In the genomic region with DNA sequence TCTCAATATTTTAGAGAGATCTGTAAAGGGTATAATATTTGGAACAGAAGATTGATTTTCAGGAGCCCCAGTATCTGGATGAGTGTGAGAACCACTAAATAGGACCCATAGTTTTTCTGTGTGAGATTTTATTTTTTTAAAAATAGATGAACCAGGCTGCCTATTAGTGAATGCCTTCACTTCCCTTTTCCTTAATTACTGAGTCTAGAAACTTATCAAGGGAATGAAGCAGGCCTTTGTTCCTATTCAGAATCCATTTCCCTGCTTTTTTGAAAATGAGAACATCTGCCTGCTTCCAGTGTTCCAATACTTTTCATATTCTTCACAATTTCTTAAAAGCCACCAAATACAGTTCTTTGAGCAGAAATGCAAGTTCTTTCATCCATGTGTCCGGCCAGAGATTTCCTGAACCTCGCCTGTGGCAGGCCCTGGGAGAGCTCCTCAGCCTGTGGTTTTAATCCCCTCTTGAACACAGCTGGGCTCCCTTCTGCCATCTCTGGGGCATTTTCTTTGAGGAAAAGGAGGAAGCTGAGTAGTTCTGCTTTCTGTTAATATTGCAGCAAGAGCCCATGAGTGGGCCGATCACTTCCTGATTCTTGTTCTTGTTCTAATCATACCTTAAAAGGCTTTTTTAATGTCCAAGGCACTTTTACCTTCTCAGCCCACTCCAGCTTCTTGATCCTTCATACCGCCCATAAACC, we compare ENCODE assay signal across 9 cellular contexts. TPM values are rescaled to one million over a fixed set of nuclear protein-coding genes. Genes with fewer than 3 reads are reported as not detected.
DNase-seq lines count a peak whose midpoint lies in the region; ATAC-seq and TF ChIP-seq lines count a peak whose summit lies in the region.
"Had no signal": no experiment of that assay in that cellular context is flagged by ENCODE, and none has a peak within 500 bp of the region (broad histone marks: within the 10 kb centered on the region; RNA-seq: fewer than 3 reads in every experiment).

No MANE protein-coding gene starts in this region.

- ATAC-seq in Right ventricle myocardium inferior (no peak), lung (ENCODE audit: insufficient read depth, low FRiP score) (no peak)

- TF ChIP-seq POLR2A in vagina (IDR thresholded peaks at IDR 0.05): no peak

- H3K27ac ChIP-seq in lung (ENCODE audit: low read depth in 1 of 2, low read length in 1 of 2) (peak overlapping the region; percentile 60 to 63), vagina (peak overlapping the region; percentile 4)
- H3K27ac ChIP-seq: SK-N-MC had no signal

- peaks cover 20% of the 10 kb centered on the region for H3K4me1 ChIP-seq in adipocyte (ENCODE audit: control insufficient read depth, insufficient read depth, low read length)
- H3K4me1 ChIP-seq in lung (ENCODE audit: control insufficient read depth in 2 of 2, insufficient read depth in 2 of 2, low read length in 2 of 2): peaks cover 24 to 26% of the 10 kb centered on the region in 2 donors
- H3K4me1 ChIP-seq in vagina: peaks cover 23% of the 10 kb centered on the region

- H3K36me3 ChIP-seq in adipocyte (ENCODE audit: control insufficient read depth, insufficient read depth, low read length, severe bottlenecking) (no peaks in the 10 kb centered on the region), lung (ENCODE audit: control insufficient read depth in 2 of 2, insufficient read depth in 2 of 2, low read length in 2 of 2) (peaks cover 0 to 4% of the 10 kb centered on the region in 2 donors), vagina (no peaks in the 10 kb centered on the region)

- no peaks in the 10 kb centered on the region for H3K27me3 ChIP-seq in adipocyte (replicated peaks; ENCODE audit: control insufficient read depth, insufficient read depth, low read length)
- no peaks in the 10 kb centered on the region for H3K27me3 ChIP-seq in lung (ENCODE audit: control insufficient read depth, insufficient read depth)
- H3K27me3 ChIP-seq in vagina: no peaks in the 10 kb centered on the region

- H3K9ac ChIP-seq in adipocyte (ENCODE audit: low read length): peak overlapping the region; percentile 59

- TF ChIP-seq CTCF in lung (IDR thresholded peaks at IDR 0.05; ENCODE audit: control extremely low read depth, extremely low read depth) (no peak), vagina (IDR thresholded peaks at IDR 0.05) (no peak)

- intact Hi-C loops in cardiac septum (cut with DNase I): loop anchor here (2.0 kb wide), 1 partner anchor 47 kb away; no protein-coding TSS in a partner anchor
- intact Hi-C loops in Right ventricle myocardium inferior (cut with DNase I): loop anchor here (2.0 kb wide), 1 partner anchor 47 kb away; no protein-coding TSS in a partner anchor
- intact Hi-C loops in vagina (cut with DNase I): no loop called here

- H3K9me3 ChIP-seq in adipocyte (ENCODE audit: control insufficient read depth, low read length): no peaks in the 10 kb centered on the region
- H3K9me3 ChIP-seq in lung (ENCODE audit: control insufficient read depth in 2 of 2, insufficient read depth in 1 of 2, low read length in 1 of 2): no peaks in the 10 kb centered on the region
- H3K9me3 ChIP-seq in vagina: no peaks in the 10 kb centered on the region

- 15 to 32% methylated on average over 4 of the region's 4 CpGs for WGBS in lung, 2 donors

- H3K4me3 ChIP-seq in adipocyte (ENCODE audit: low read length): no peak overlapping the region
- H3K4me3 ChIP-seq in lung: no peak overlapping the region
- no peak overlapping the region for H3K4me3 ChIP-seq in vagina
- H3K4me3 ChIP-seq: SK-N-MC had no signal

- DNase-seq in cardiac septum (ENCODE audit: low spot score) (peak; percentile 77), Right ventricle myocardium inferior (ENCODE audit: missing footprints) (no peak), adipocyte (ENCODE audit: low read depth) (peak; percentile 67), lung (ENCODE audit: low spot score) (peak; percentile 60), vagina (ENCODE audit: extremely low spot score in 2 of 2) (peak in 1 of 2 donors; percentile 65), HT-29 (ENCODE audit: low spot score) (no peak), COLO668 (lab: John Stamatoyannopoulos, UW; ENCODE audit: unreplicated experiment) (no peak), NCI-H510A treated with DMSO at 0.1 percent for 48 hours (lab: John Stamatoyannopoulos, UW) (no peak)

RNA-seq across cellular contexts. Expression of gene EHD4, which starts 4.7 kb away (rescaled TPM):
- total RNA-seq in cardiac septum: 42.2 TPM
- total RNA-seq in Right ventricle myocardium inferior: 55.5 TPM
- 10 to 100 TPM; 20.6 to 36.3 TPM for total RNA-seq in lung
- polyA plus RNA-seq in lung: 10 to 100 TPM; 16.4 to 31.1 TPM
- total RNA-seq in vagina: 24.6 TPM
- 54.2 and 60.6 TPM in 2 replicates for total RNA-seq in HT-29 (2014; rRNA removed; shearing (Covaris generic))

RNA-seq across cellular contexts. Expression of gene PLA2G4E, which starts 53.2 kb away (rescaled TPM):
- total RNA-seq in cardiac septum (0.08 TPM), Right ventricle myocardium inferior (0.05 TPM), lung (1 to 10 TPM in 1 of 2 donors, not detected in 1; 1.7 TPM), vagina (8.8 TPM)
- 1 to 10 TPM in 1 of 2 donors, under 1 TPM in 1; 0.38 to 1.7 TPM for polyA plus RNA-seq in lung
- not detected in 2 replicates for total RNA-seq in HT-29 (2014; rRNA removed; shearing (Covaris generic))

Comparison
In these comparisons a context has a peak if more than half of its experiments do, and no peak if none do; other contexts are left out.
1. DNase-seq: peak in cardiac septum (single experiment), adipocyte (single experiment) and lung (single experiment); none in Right ventricle myocardium inferior (single experiment), HT-29 (single experiment), COLO668 (single experiment) and NCI-H510A treated with DMSO at 0.1 percent for 48 hours (single experiment).